In genomic region chr4:2526559-2526958, GRCh38 we compare ENCODE assay signal across 26 cellular contexts.
"Had no signal": no experiment of that assay in that cellular context is flagged by ENCODE, and none has a peak within 500 bp of the region (broad histone marks: within the 10 kb centered on the region; RNA-seq: fewer than 3 reads in every experiment).

No MANE protein-coding gene starts in this region.

- DNase-seq: activated CD4-positive, alpha-beta memory T cell treated with anti-CD3 and anti-CD28 coated beads for 36 hours; activated CD4-positive, alpha-beta T cell treated with anti-CD3 and anti-CD28 coated beads, Interleukin-2, amount 10 ng/mL, durations not matched to agents 24 days and 14 days; activated naive CD4-positive, alpha-beta T cell; activated T-cell treated with anti-CD3 and anti-CD28 coated beads for 4 hours; activated T-cell treated with anti-CD3 and anti-CD28 coated beads, Interleukin-2, amount 50 U/mL, for 72 hours; effector memory CD8-positive, alpha-beta T cell; islet precursor cell; left ventricle myocardium superior; mucosa of descending colon; right lobe of liver; stimulated activated CD4-positive, alpha-beta T cell treated with anti-CD3 and anti-CD28 coated beads, Interleukin-2, amount 100 ng/mL, for 48 hours; stimulated activated naive CD8-positive, alpha-beta T cell treated with anti-CD3 and anti-CD28 coated beads, Interleukin-15, amount 100 ng/mL, for 72 hours; substantia nigra; T-helper 9 cell; upper lobe of left lung had no signal

- ATAC-seq: activated naive CD4-positive, alpha-beta T cell treated with anti-CD3 and anti-CD28 coated beads, Interleukin-2, amount 50 U/mL, for 72 hours; activated T-cell treated with anti-CD3 and anti-CD28 coated beads, Interleukin-2, amount 50 U/mL, for 72 hours; effector memory CD8-positive, alpha-beta T cell; gastroesophageal sphincter; left ventricle myocardium superior; mucosa of descending colon; natural killer cell treated with Interleukin-12 subunit alpha and Interleukin-12 subunit beta and Interleukin-15 and Interleukin-18, amount 100 ng/mL, for 72 hours; right lobe of liver; stimulated activated naive CD8-positive, alpha-beta T cell treated with anti-CD3 and anti-CD28 coated beads, Interleukin-15, amount 100 ng/mL, for 72 hours had no signal

- H3K4me3 ChIP-seq: gastroesophageal sphincter, hepatocyte, mucosa of descending colon, right lobe of liver, upper lobe of left lung, vagina had no signal

- H3K9me3 ChIP-seq: gastroesophageal sphincter, mucosa of descending colon, right lobe of liver, upper lobe of left lung, vagina had no signal

- H3K27ac ChIP-seq: gastroesophageal sphincter, hepatocyte, right lobe of liver, upper lobe of left lung, vagina, VCaP had no signal

- H3K4me2 ChIP-seq: hepatocyte had no signal

- H3K36me3 Mint-ChIP-seq: activated CD4-positive, alpha-beta memory T cell treated with anti-CD3 and anti-CD28 coated beads for 36 hours; activated naive CD4-positive, alpha-beta T cell treated with anti-CD3 and anti-CD28 coated beads, Interleukin-2, amount 50 U/mL, for 72 hours; natural killer cell treated with Interleukin-12 subunit alpha and Interleukin-12 subunit beta and Interleukin-15 and Interleukin-18, amount 100 ng/mL, for 72 hours had no signal

- H3K4me3 Mint-ChIP-seq: activated CD4-positive, alpha-beta memory T cell treated with anti-CD3 and anti-CD28 coated beads for 36 hours; activated CD4-positive, alpha-beta T cell treated with anti-CD3 and anti-CD28 coated beads, Interleukin-2, amount 10 ng/mL, durations not matched to agents 24 days and 14 days; activated T-cell treated with anti-CD3 and anti-CD28 coated beads, Interleukin-2, amount 50 U/mL, for 72 hours; central memory CD8-positive, alpha-beta T cell; effector memory CD8-positive, alpha-beta T cell; natural killer cell treated with Interleukin-12 subunit alpha and Interleukin-12 subunit beta and Interleukin-15 and Interleukin-18, amount 100 ng/mL, for 72 hours; stimulated activated naive CD8-positive, alpha-beta T cell treated with anti-CD3 and anti-CD28 coated beads, Interleukin-15, amount 100 ng/mL, for 72 hours had no signal

- H3K4me1 ChIP-seq: gastroesophageal sphincter, right lobe of liver, upper lobe of left lung, vagina had no signal

- H2AFZ ChIP-seq: hepatocyte had no signal

- FAIRE-seq: bronchial epithelial cell, colon, endothelial cell of umbilical vein, TTC549 had no signal

- H3K27me3 ChIP-seq: gastroesophageal sphincter, hepatocyte, right lobe of liver, upper lobe of left lung, vagina had no signal

- H3K27me3 Mint-ChIP-seq: activated CD4-positive, alpha-beta memory T cell treated with anti-CD3 and anti-CD28 coated beads for 36 hours; central memory CD8-positive, alpha-beta T cell; effector memory CD8-positive, alpha-beta T cell; natural killer cell treated with Interleukin-12 subunit alpha and Interleukin-12 subunit beta and Interleukin-15 and Interleukin-18, amount 100 ng/mL, for 72 hours; stimulated activated naive CD8-positive, alpha-beta T cell treated with anti-CD3 and anti-CD28 coated beads, Interleukin-15, amount 100 ng/mL, for 72 hours had no signal

- H3K4me1 Mint-ChIP-seq: activated CD4-positive, alpha-beta T cell treated with anti-CD3 and anti-CD28 coated beads, Interleukin-2, amount 10 ng/mL, durations not matched to agents 24 days and 14 days; central memory CD8-positive, alpha-beta T cell; stimulated activated naive CD8-positive, alpha-beta T cell treated with anti-CD3 and anti-CD28 coated beads, Interleukin-15, amount 100 ng/mL, for 72 hours had no signal

- H3K9me3 Mint-ChIP-seq: activated CD4-positive, alpha-beta memory T cell treated with anti-CD3 and anti-CD28 coated beads for 36 hours; activated CD4-positive, alpha-beta T cell treated with anti-CD3 and anti-CD28 coated beads, Interleukin-2, amount 10 ng/mL, durations not matched to agents 24 days and 14 days; activated naive CD4-positive, alpha-beta T cell treated with anti-CD3 and anti-CD28 coated beads, Interleukin-2, amount 50 U/mL, for 72 hours; activated T-cell treated with anti-CD3 and anti-CD28 coated beads, Interleukin-2, amount 50 U/mL, for 72 hours; central memory CD8-positive, alpha-beta T cell; effector memory CD8-positive, alpha-beta T cell; natural killer cell treated with Interleukin-12 subunit alpha and Interleukin-12 subunit beta and Interleukin-15 and Interleukin-18, amount 100 ng/mL, for 72 hours; stimulated activated naive CD8-positive, alpha-beta T cell treated with anti-CD3 and anti-CD28 coated beads, Interleukin-15, amount 100 ng/mL, for 72 hours had no signal

- H3K79me2 ChIP-seq: hepatocyte had no signal

- H3K36me3 ChIP-seq: gastroesophageal sphincter, right lobe of liver, upper lobe of left lung, vagina had no signal

- H3K27ac Mint-ChIP-seq: activated CD4-positive, alpha-beta memory T cell treated with anti-CD3 and anti-CD28 coated beads for 36 hours; activated CD4-positive, alpha-beta T cell treated with anti-CD3 and anti-CD28 coated beads, Interleukin-2, amount 10 ng/mL, durations not matched to agents 24 days and 14 days; activated T-cell treated with anti-CD3 and anti-CD28 coated beads, Interleukin-2, amount 50 U/mL, for 72 hours; effector memory CD8-positive, alpha-beta T cell; natural killer cell treated with Interleukin-12 subunit alpha and Interleukin-12 subunit beta and Interleukin-15 and Interleukin-18, amount 100 ng/mL, for 72 hours had no signal
